ENCODE assay signal across 17 cellular contexts in the genomic region with DNA sequence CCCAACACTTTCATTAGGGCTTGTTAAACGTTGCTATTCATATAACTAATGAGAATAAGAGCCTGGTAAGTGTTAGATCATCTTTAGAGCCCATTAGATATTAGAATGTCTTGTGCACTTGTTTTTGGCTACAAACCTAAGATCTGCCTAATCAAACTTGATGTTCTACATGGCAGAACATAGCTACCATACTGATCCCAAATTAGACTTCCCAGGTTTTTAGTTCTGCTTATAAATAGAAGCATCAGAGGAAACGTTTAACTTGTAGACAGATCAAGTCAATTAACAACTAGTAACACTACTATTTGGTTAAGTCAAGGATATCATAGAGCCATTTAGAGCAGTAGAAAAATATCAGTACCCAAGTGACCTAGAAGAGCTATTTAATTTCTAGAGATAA. TPM values are rescaled to one million over a fixed set of nuclear protein-coding genes. Genes with fewer than 3 reads are reported as not detected.
DNase-seq lines count a peak whose midpoint lies in the region; ATAC-seq and TF ChIP-seq lines count a peak whose summit lies in the region.
"Had no signal": no experiment of that assay in that cellular context is flagged by ENCODE, and none has a peak within 500 bp of the region (broad histone marks: within the 10 kb centered on the region; RNA-seq: fewer than 3 reads in every experiment).

No MANE protein-coding gene starts in this region.

- ATAC-seq in Right ventricle myocardium inferior (peak; percentile 67), heart left ventricle (peak; percentile 65 to 84 (median 78)), right cardiac atrium (peak; percentile 21 to 74)

- no peaks in the 10 kb centered on the region for H3K36me3 ChIP-seq in heart left ventricle

- CTCF ChIA-PET in RWPE1 (lab: Yijun Ruan, JAX) = no interaction called here

- H3K4me1 ChIP-seq in heart left ventricle = peaks cover 0 to 12% (median 0%) of the 10 kb centered on the region in 12 donors
- H3K4me1 ChIP-seq in right cardiac atrium (ENCODE audit: control insufficient read depth, insufficient read depth, low read length) = no peaks in the 10 kb centered on the region
- H3K4me1 ChIP-seq: A549, Caco-2 had no signal

- H3K9me3 ChIP-seq in heart left ventricle (peaks cover 0 to 20% (median 3%) of the 10 kb centered on the region in 12 donors), right cardiac atrium (ENCODE audit: control insufficient read depth, low read length) (no peaks in the 10 kb centered on the region)
- H3K9me3 ChIP-seq: Caco-2 had no signal

- DNase-seq in Right ventricle myocardium inferior (ENCODE audit: missing footprints) (no peak), cardiac septum (ENCODE audit: low spot score) (no peak), heart left ventricle (no peak), right cardiac atrium (no peak), activated T-cell treated with anti-CD3 and anti-CD28 coated beads for 4 hours (no peak), RWPE1 (ENCODE audit: low spot score) (no peak)
- DNase-seq in activated CD4-positive, alpha-beta T cell treated with anti-CD3 and anti-CD28 coated beads for 1 hour = no peak
- DNase-seq: CD4-positive, alpha-beta T cell; DMS153; DMS79; GDM1; GOT3; H9 had no signal

- intact Hi-C loops in Right ventricle myocardium inferior (cut with DNase I) = loop anchor here (10.0 kb wide), 1 partner anchor 128 kb away; no protein-coding TSS in a partner anchor
- intact Hi-C loops in cardiac septum (cut with DNase I) = loop anchor here (5.0 to 10.0 kb wide), 2 partner anchors 128 to 365 kb away; no protein-coding TSS in a partner anchor
- intact Hi-C loops in heart left ventricle (cut with DNase I) = loop anchor here in 3 of 10 donors (5.0 to 10.0 kb wide), 3 partner anchors 348 to 368 kb away; no protein-coding TSS in a partner anchor
- intact Hi-C loops in right cardiac atrium (cut with DNase I) = no loop called here

- POLR2A ChIA-PET in RWPE1 (lab: Yijun Ruan, JAX; ENCODE audit: low non-redundant PET) = no interaction called here

- TF ChIP-seq CTCF in heart left ventricle (IDR thresholded peaks at IDR 0.05) (no peak), RWPE1 (conservative IDR thresholded peaks at IDR 0.05; ENCODE audit: low read depth) (no peak)

- no peak overlapping the region for H3K4me3 ChIP-seq in heart left ventricle
- H3K4me3 ChIP-seq in right cardiac atrium (ENCODE audit: low read length) = no peak overlapping the region
- H3K4me3 ChIP-seq: A549 had no signal

- peak overlapping the region in 5 of 12 donors; percentile 4 to 59 (median 20) for H3K27ac ChIP-seq in heart left ventricle
- H3K27ac ChIP-seq in right cardiac atrium (ENCODE audit: low read length) = no peak overlapping the region
- H3K27ac ChIP-seq in RWPE1 = no peak overlapping the region
- H3K27ac ChIP-seq: 22Rv1, A549, C4-2B had no signal

- no peak for TF ChIP-seq POLR2A in heart left ventricle (IDR thresholded peaks at IDR 0.05)

- no peaks in the 10 kb centered on the region for H3K27me3 ChIP-seq in heart left ventricle
- H3K27me3 ChIP-seq in right cardiac atrium (ENCODE audit: control insufficient read depth, insufficient read depth) = no peaks in the 10 kb centered on the region

- 26 to 33% (median 29%) methylated on average over 2 of the region's 2 CpGs for WGBS in heart left ventricle, 4 donors
- WGBS in right cardiac atrium = 33% methylated on average over 2 of the region's 2 CpGs

RNA-seq across cellular contexts. Expression of a gene that starts 11.7 kb away (rescaled TPM):
- total RNA-seq in Right ventricle myocardium inferior = 120 TPM
- 144 TPM for total RNA-seq in cardiac septum
- total RNA-seq in heart left ventricle = 100 to 1,000 TPM in 6 of 9 donors, 10 to 100 TPM in 3; 51.2 to 198 (median 133) TPM
- polyA plus RNA-seq in heart left ventricle = 10 to 100 TPM; 29.1 to 46.2 TPM
- total RNA-seq in right cardiac atrium = 100 to 1,000 TPM in 3 of 4 donors, 10 to 100 TPM in 1; 96.4 to 132 (median 107) TPM
- polyA plus RNA-seq in right cardiac atrium = 27.9 TPM

Comparison
In these comparisons a context has a peak if more than half of its experiments do, and no peak if none do; other contexts are left out.
1. intact Hi-C loops: an anchor here in Right ventricle myocardium inferior (10.0 kb wide) and cardiac septum (5.0 to 10.0 kb wide); none called in right cardiac atrium.